ENCODE assay signal across 13 cellular contexts in genomic region chr7:76352193-76352592, GRCh38. TPM values are rescaled to one million over a fixed set of nuclear protein-coding genes. Genes with fewer than 3 reads are reported as not detected.
A peak's percentile ranks its signal among the peaks of the same experiment; 100 is the strongest.
DNase-seq lines count a peak whose midpoint lies in the region; ATAC-seq and TF ChIP-seq lines count a peak whose summit lies in the region.
"Had no signal": no experiment of that assay in that cellular context is flagged by ENCODE, and none has a peak within 500 bp of the region (broad histone marks: within the 10 kb centered on the region; RNA-seq: fewer than 3 reads in every experiment).

No MANE protein-coding gene starts in this region.

- peaks cover 78% of the 10 kb centered on the region for H3K36me3 Mint-ChIP-seq in MCF 10A (ENCODE audit: insufficient read depth, unreplicated experiment)
- H3K36me3 Mint-ChIP-seq in stimulated activated effector memory CD8-positive, alpha-beta T cell treated with anti-CD3 and anti-CD28 coated beads, Interleukin-12 subunit alpha, Interleukin-12 subunit beta, amount 100 ng/mL, for 72 hours, result peaks cover 98% of the 10 kb centered on the region

- BruUV-seq in MCF 10A (replicated peaks; lab: Mats Ljungman, UMichigan), result no TSS peak

- H3K27me3 Mint-ChIP-seq in MCF 10A (ENCODE audit: insufficient read depth, unreplicated experiment), result no peaks in the 10 kb centered on the region
- H3K27me3 Mint-ChIP-seq: T-cell had no signal

- H3K27me3 ChIP-seq in breast epithelium, result no peaks in the 10 kb centered on the region
- H3K27me3 ChIP-seq in SJCRH30, result no peaks in the 10 kb centered on the region
- no peaks in the 10 kb centered on the region for H3K27me3 ChIP-seq in MG63
- H3K27me3 ChIP-seq: upper lobe of right lung had no signal

- H3K36me3 ChIP-seq in breast epithelium, result no peaks in the 10 kb centered on the region
- H3K36me3 ChIP-seq in SJCRH30, result peaks cover 73% of the 10 kb centered on the region
- peaks cover 79% of the 10 kb centered on the region for H3K36me3 ChIP-seq in MG63

- H3K27ac Mint-ChIP-seq in MCF 10A (ENCODE audit: low read depth, unreplicated experiment), result peak overlapping the region; percentile 23
- peak overlapping the region; percentile 26 for H3K27ac Mint-ChIP-seq in stimulated activated effector memory CD8-positive, alpha-beta T cell treated with anti-CD3 and anti-CD28 coated beads, Interleukin-12 subunit alpha, Interleukin-12 subunit beta, amount 100 ng/mL, for 72 hours
- H3K27ac Mint-ChIP-seq: T-cell had no signal

- H3K4me1 Mint-ChIP-seq in MCF 10A (ENCODE audit: insufficient read depth, unreplicated experiment), result peaks cover 28% of the 10 kb centered on the region
- H3K4me1 Mint-ChIP-seq in stimulated activated effector memory CD8-positive, alpha-beta T cell treated with anti-CD3 and anti-CD28 coated beads, Interleukin-12 subunit alpha, Interleukin-12 subunit beta, amount 100 ng/mL, for 72 hours, result peaks cover 64% of the 10 kb centered on the region

- DNase-seq in MCF 10A (ENCODE audit: unreplicated experiment) (no peak), breast epithelium (ENCODE audit: low spot score in 2 of 2) (no peak), SJCRH30 (peak; percentile 87 to 91), head of caudate nucleus (peak in 35 of 42 donors; percentile 15 to 88 (median 54)), NCI-H2227 (lab: John Stamatoyannopoulos, UW; ENCODE audit: unreplicated experiment) (no peak), MG63 (no peak)
- no peak for DNase-seq in stimulated activated effector memory CD8-positive, alpha-beta T cell treated with anti-CD3 and anti-CD28 coated beads, Interleukin-12 subunit alpha, Interleukin-12 subunit beta, amount 100 ng/mL, for 72 hours (ENCODE audit: low spot score in 2 of 2)
- DNase-seq: T-cell, upper lobe of right lung had no signal

- intact Hi-C loops in MCF 10A (cut with micrococcal nuclease) (no loop called here), breast epithelium (cut with DNase I; ENCODE audit: low total_unique reads) (no loop called here), head of caudate nucleus (cut with DNase I) (no loop called here)

- H3K9me3 Mint-ChIP-seq in MCF 10A (ENCODE audit: unreplicated experiment), result no peaks in the 10 kb centered on the region
- H3K9me3 Mint-ChIP-seq in stimulated activated effector memory CD8-positive, alpha-beta T cell treated with anti-CD3 and anti-CD28 coated beads, Interleukin-12 subunit alpha, Interleukin-12 subunit beta, amount 100 ng/mL, for 72 hours, result no peaks in the 10 kb centered on the region
- H3K9me3 Mint-ChIP-seq: T-cell had no signal

- no peak overlapping the region for H3K4me3 Mint-ChIP-seq in MCF 10A (ENCODE audit: unreplicated experiment)
- H3K4me3 Mint-ChIP-seq in stimulated activated effector memory CD8-positive, alpha-beta T cell treated with anti-CD3 and anti-CD28 coated beads, Interleukin-12 subunit alpha, Interleukin-12 subunit beta, amount 100 ng/mL, for 72 hours, result no peak overlapping the region

- CTCF ChIA-PET in MCF 10A (lab: Yijun Ruan, JAX), result interaction anchor here (0.5 to 1.1 kb wide), 4 partner anchors 8 to 821 kb away, joined by 3 read pairs; no protein-coding TSS in a partner anchor

- H3K27ac ChIP-seq in breast epithelium (no peak overlapping the region), SJCRH30 (peak overlapping the region; percentile 28)
- H3K27ac ChIP-seq: C4-2B, KMS-11, upper lobe of right lung had no signal

- H3K4me1 ChIP-seq in breast epithelium, result peaks cover 0 to 8% of the 10 kb centered on the region in 2 donors
- H3K4me1 ChIP-seq in SJCRH30, result peaks cover 19% of the 10 kb centered on the region

- TF ChIP-seq CTCF in MCF 10A (IDR thresholded peaks at IDR 0.05; ENCODE audit: unreplicated experiment) (no peak), breast epithelium (IDR thresholded peaks at IDR 0.05) (no peak)

- POLR2A ChIA-PET in MCF 10A (lab: Yijun Ruan, JAX), result interaction anchor here (1.4 to 1.5 kb wide), 2 partner anchors 8 to 14 kb away, joined by 3 to 5 read pairs; no protein-coding TSS in a partner anchor

- H3K9me3 ChIP-seq in breast epithelium (no peaks in the 10 kb centered on the region), SJCRH30 (replicated peaks) (no peaks in the 10 kb centered on the region), MG63 (no peaks in the 10 kb centered on the region)
- H3K9me3 ChIP-seq: upper lobe of right lung had no signal

- TF ChIP-seq POLR2A in breast epithelium (IDR thresholded peaks at IDR 0.05), result no peak

- H3K4me3 ChIP-seq in breast epithelium, result no peak overlapping the region
- no peak overlapping the region for H3K4me3 ChIP-seq in SJCRH30
- no peak overlapping the region for H3K4me3 ChIP-seq in MG63
- H3K4me3 ChIP-seq: upper lobe of right lung had no signal

- peak; percentile 52 for ATAC-seq in stimulated activated effector memory CD8-positive, alpha-beta T cell treated with anti-CD3 and anti-CD28 coated beads, Interleukin-12 subunit alpha, Interleukin-12 subunit beta, amount 100 ng/mL, for 72 hours
- ATAC-seq in HG03135 (IDR thresholded peaks at IDR 0.05; ENCODE audit: unreplicated experiment), result no peak
- ATAC-seq: T-cell, upper lobe of right lung had no signal

RNA-seq across cellular contexts. Expression of gene YWHAG, which starts 6.6 kb away (rescaled TPM):
- total RNA-seq in MCF 10A (2022), result 177 and 178 TPM in 2 replicates
- 100 to 1,000 TPM in 1 of 3 donors, 10 to 100 TPM in 2; 58.7 to 128 (median 63.7) TPM for total RNA-seq in breast epithelium
- total RNA-seq in SJCRH30 (2014; rRNA removed; shearing (Covaris generic)), result 180 and 190 TPM in 2 replicates
- 74.2 and 95.2 TPM in 2 replicates for total RNA-seq in MG63 (2014; rRNA removed; shearing (Covaris generic); ENCODE audit: low replicate concordance)

RNA-seq across cellular contexts. Expression of gene HSPB1, which starts 49.7 kb away (rescaled TPM):
- total RNA-seq in MCF 10A (2022) (158 and 198 TPM in 2 replicates), breast epithelium (100 to 1,000 TPM; 210 to 264 (median 211) TPM)
- 116 and 118 TPM in 2 replicates for total RNA-seq in SJCRH30 (2014; rRNA removed; shearing (Covaris generic))
- 68.7 and 72.8 TPM in 2 replicates for total RNA-seq in MG63 (2014; rRNA removed; shearing (Covaris generic); ENCODE audit: low replicate concordance)

RNA-seq across cellular contexts. Expression of gene SSC4D, which starts 57.3 kb away (rescaled TPM):
- total RNA-seq in MCF 10A (2022) (0.42 and 0.58 TPM in 2 replicates), breast epithelium (1 to 10 TPM in 2 of 3 donors, not detected in 1; 1.9 to 2.6 TPM)
- 0.86 and 1.8 TPM in 2 replicates for total RNA-seq in SJCRH30 (2014; rRNA removed; shearing (Covaris generic))
- total RNA-seq in MG63 (2014; rRNA removed; shearing (Covaris generic); ENCODE audit: low replicate concordance), result not detected in 2 replicates
- total RNA-seq: mononuclear cell had no signal

Comparison
In these comparisons a context has a peak if more than half of its experiments do, and no peak if none do; other contexts are left out.
1. DNase-seq: peak in SJCRH30 (2 of 2) and head of caudate nucleus (35 of 42); none in MCF 10A (single experiment), breast epithelium (0 of 2), stimulated activated effector memory CD8-positive, alpha-beta T cell treated with anti-CD3 and anti-CD28 coated beads, Interleukin-12 subunit alpha, Interleukin-12 subunit beta, amount 100 ng/mL, for 72 hours (0 of 2), NCI-H2227 (single experiment) and MG63 (single experiment).